ENCODE assay signal across 14 cellular contexts in the genomic region with DNA sequence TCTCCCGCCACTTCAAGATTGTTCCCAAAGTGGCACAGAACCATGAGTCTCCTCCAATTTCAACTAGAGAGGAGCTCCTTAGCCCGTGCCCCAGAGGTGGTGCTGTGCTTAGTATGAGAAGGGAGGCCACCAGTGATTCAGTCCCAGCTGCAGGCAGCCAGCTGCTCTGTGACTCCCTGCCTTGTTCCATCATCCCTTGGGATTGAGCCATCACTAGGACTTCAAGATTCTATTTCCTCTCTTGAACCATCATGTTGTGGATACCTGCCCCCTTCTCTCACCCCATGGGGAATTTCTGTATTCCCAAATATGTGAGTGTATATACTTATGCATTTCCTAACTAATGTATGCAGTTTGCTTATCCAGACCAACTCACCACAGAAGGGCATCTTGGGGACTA.
DNase-seq lines count a peak whose midpoint lies in the region; ATAC-seq and TF ChIP-seq lines count a peak whose summit lies in the region.
"Had no signal": no experiment of that assay in that cellular context is flagged by ENCODE, and none has a peak within 500 bp of the region (broad histone marks: within the 10 kb centered on the region; RNA-seq: fewer than 3 reads in every experiment).

No MANE protein-coding gene starts in this region.

- H3K9ac ChIP-seq in GM23248, result no peak overlapping the region
- H3K9ac ChIP-seq in OCI-LY3 (ENCODE audit: low read length), result no peak overlapping the region
- H3K9ac ChIP-seq in PC-3 (ENCODE audit: low read length), result no peak overlapping the region

- H3K27ac ChIP-seq in GM23248, result no peak overlapping the region
- H3K27ac ChIP-seq in OCI-LY3 (ENCODE audit: low read length), result no peak overlapping the region
- no peak overlapping the region for H3K27ac ChIP-seq in PC-3 (ENCODE audit: low read length)
- H3K27ac ChIP-seq: RWPE1, SJCRH30 had no signal

- H3K36me3 ChIP-seq in GM23248 (ENCODE audit: low read depth) (no peaks in the 10 kb centered on the region), OCI-LY3 (replicated peaks; ENCODE audit: low read depth, low read length) (no peaks in the 10 kb centered on the region), PC-3 (ENCODE audit: low read depth, low read length) (no peaks in the 10 kb centered on the region)
- H3K36me3 ChIP-seq: SJCRH30 had no signal

- H2AFZ ChIP-seq in GM23248 (no peak overlapping the region), OCI-LY3 (ENCODE audit: low read depth, low read length) (peak overlapping the region; percentile 77; the same call in 1 of the 2 replicates), PC-3 (ENCODE audit: low read length) (no peak overlapping the region)

- no peaks in the 10 kb centered on the region for H4K20me1 ChIP-seq in GM23248 (ENCODE audit: insufficient read depth)
- H4K20me1 ChIP-seq in OCI-LY3 (ENCODE audit: insufficient read depth, low read length), result no peaks in the 10 kb centered on the region
- H4K20me1 ChIP-seq in PC-3 (ENCODE audit: low read length), result no peaks in the 10 kb centered on the region

- 49 to 74% methylated on average over 2 of the region's 2 CpGs for WGBS in GM23248 (ENCODE audit: low coverage in 1 of 2, low lambda C conversion rate in 2 of 2, missing lambda C conversion rate in 2 of 2), 2 experiments

- DNase-seq in NCI-H2171 treated with DMSO at 0.1 percent for 48 hours (lab: John Stamatoyannopoulos, UW) (peak; percentile 33), NCI-H2171 (lab: John Stamatoyannopoulos, UW) (no peak), GM23248 (peak; percentile 72), hepatic stellate cell (ENCODE audit: low spot score) (peak; percentile 15), GM19240 (ENCODE audit: insufficient read length, low spot score) (no peak), PC-3 (no peak), NCI-H526 (lab: John Stamatoyannopoulos, UW) (no peak)
- DNase-seq: 8988T, AML-193, DMS53, NCI-H2081, SJCRH30 had no signal

- no peak for TF ChIP-seq CTCF in OCI-LY3 (IDR thresholded peaks at IDR 0.05; ENCODE audit: low read depth, low read length)
- no peak for TF ChIP-seq CTCF in PC-3 (conservative IDR thresholded peaks at IDR 0.05; ENCODE audit: low read depth, low read length)

- H3K79me2 ChIP-seq in GM23248 (ENCODE audit: insufficient read depth) (no peaks in the 10 kb centered on the region), OCI-LY3 (ENCODE audit: low read length) (no peaks in the 10 kb centered on the region), PC-3 (ENCODE audit: low read length) (no peaks in the 10 kb centered on the region)

- in situ Hi-C loops in GM23248 (cut with MboI), result no loop called here

- H3K4me2 ChIP-seq in GM23248 (ENCODE audit: unreplicated experiment), result no peak overlapping the region
- H3K4me2 ChIP-seq in OCI-LY3 (ENCODE audit: low read length), result peak overlapping the region; percentile 97
- H3K4me2 ChIP-seq in PC-3 (ENCODE audit: low read length), result no peak overlapping the region

- ATAC-seq in PC-3, result no peak

- H3K9me3 ChIP-seq in GM23248 (ENCODE audit: low read depth) (no peaks in the 10 kb centered on the region), OCI-LY3 (ENCODE audit: insufficient read depth, low read length) (no peaks in the 10 kb centered on the region), PC-3 (ENCODE audit: low read length) (no peaks in the 10 kb centered on the region)
- H3K9me3 ChIP-seq: SJCRH30 had no signal

- no peaks in the 10 kb centered on the region for H3K9me2 ChIP-seq in GM23248 (ENCODE audit: insufficient read depth)
- no peaks in the 10 kb centered on the region for H3K9me2 ChIP-seq in PC-3 (replicated peaks; ENCODE audit: low read length)

- POLR2A ChIA-PET in PC-3 (lab: Charles Lee; ENCODE audit: unreplicated experiment), result no interaction called here

- CTCF ChIA-PET in PC-3 (lab: Charles Lee), result no interaction called here

- BruUV-seq in PC-3 (replicated peaks; lab: Mats Ljungman, UMichigan), result no TSS peak

- intact Hi-C loops in PC-3 (cut with micrococcal nuclease), result no loop called here

- H3K27me3 ChIP-seq in GM23248 (replicated peaks; ENCODE audit: insufficient read depth) (no peaks in the 10 kb centered on the region), OCI-LY3 (ENCODE audit: low read depth, low read length) (no peaks in the 10 kb centered on the region), PC-3 (ENCODE audit: low read length) (no peaks in the 10 kb centered on the region)
- H3K27me3 ChIP-seq: SJCRH30 had no signal

- H3K4me3 ChIP-seq in GM23248, result no peak overlapping the region
- peak overlapping the region; percentile 75 for H3K4me3 ChIP-seq in OCI-LY3 (ENCODE audit: low read length)
- no peak overlapping the region for H3K4me3 ChIP-seq in PC-3 (ENCODE audit: low read length)
- H3K4me3 ChIP-seq: SJCRH30 had no signal

- H3F3A ChIP-seq in GM23248 (ENCODE audit: insufficient read depth) (peaks cover 33% of the 10 kb centered on the region), PC-3 (ENCODE audit: low read length, unreplicated experiment) (no peaks in the 10 kb centered on the region)

- H3K4me1 ChIP-seq in GM23248 (ENCODE audit: insufficient read depth) (peaks cover 39% of the 10 kb centered on the region), OCI-LY3 (ENCODE audit: low read length) (peaks cover 26% of the 10 kb centered on the region), PC-3 (ENCODE audit: insufficient read depth, low read length) (peaks cover 37% of the 10 kb centered on the region)

Comparison
In these comparisons a context has a peak if more than half of its experiments do, and no peak if none do; other contexts are left out.
1. DNase-seq: peak in NCI-H2171 treated with DMSO at 0.1 percent for 48 hours (single experiment), GM23248 (single experiment) and hepatic stellate cell (single experiment); none in NCI-H2171 (single experiment), GM19240 (single experiment), PC-3 (single experiment) and NCI-H526 (0 of 2).